16 cellular contexts compared by ENCODE assay signal in the genomic region with DNA sequence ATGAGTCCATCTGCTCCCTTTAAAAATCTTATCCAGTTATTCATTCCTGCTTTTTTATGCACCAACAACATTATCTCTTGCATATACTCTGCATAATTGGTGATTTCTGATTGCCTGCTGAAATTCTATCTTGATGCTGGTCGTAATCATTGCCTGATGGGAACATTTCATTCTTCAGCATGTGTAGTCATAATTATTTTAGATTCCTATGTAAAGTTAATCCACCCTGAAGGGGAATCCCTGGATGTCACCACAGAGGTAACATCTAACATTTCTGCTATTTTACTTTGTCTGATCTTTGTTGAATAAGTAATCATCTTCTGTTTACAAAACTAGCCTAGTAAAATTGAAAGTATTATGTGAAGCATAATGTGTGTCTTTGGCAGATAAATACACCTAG.
DNase-seq lines count a peak whose midpoint lies in the region; ATAC-seq, FAIRE-seq and TF ChIP-seq lines count a peak whose summit lies in the region.
"Had no signal": no experiment of that assay in that cellular context is flagged by ENCODE, and none has a peak within 500 bp of the region (broad histone marks: within the 10 kb centered on the region; RNA-seq: fewer than 3 reads in every experiment).

No MANE protein-coding gene starts in this region.

- ATAC-seq in GM12878, result peak; percentile 17
- no peak for ATAC-seq in stimulated activated memory B cell treated with anti-CD40 and anti-IgM and Interleukin-4, amounts not matched to agents 10 μg/mL and 1 μg/mL and 100 μg/mL, for 72 hours
- no peak for ATAC-seq in HG03095 (IDR thresholded peaks at IDR 0.05; ENCODE audit: unreplicated experiment)
- ATAC-seq: GM23338 had no signal

- no peak overlapping the region for H3K4me3 ChIP-seq in GM12878
- H3K4me3 ChIP-seq: BLaER1 treated with 17β-estradiol and CSF1 and Interleukin-3, amounts not matched to agents 10 nM and 100 nM; GM23338 had no signal

- H4K20me1 ChIP-seq in GM12878 (ENCODE audit: control insufficient read depth, insufficient read depth), result no peaks in the 10 kb centered on the region
- H4K20me1 ChIP-seq: BLaER1 treated with 17β-estradiol and CSF1 and Interleukin-3, amounts not matched to agents 10 nM and 100 nM had no signal

- no peaks in the 10 kb centered on the region for H3K27me3 ChIP-seq in GM12878 (replicated peaks in 1 of 2; ENCODE audit: control insufficient read depth in 2 of 2, insufficient read depth in 2 of 2, low read length in 1 of 2)
- H3K27me3 ChIP-seq: BLaER1 treated with 17β-estradiol and CSF1 and Interleukin-3, amounts not matched to agents 10 nM and 100 nM had no signal

- no peaks in the 10 kb centered on the region for H3K36me3 Mint-ChIP-seq in glutamatergic neuron (ENCODE audit: unreplicated experiment)
- no peaks in the 10 kb centered on the region for H3K36me3 Mint-ChIP-seq in stimulated activated memory B cell treated with anti-CD40 and anti-IgM and Interleukin-4, amounts not matched to agents 10 μg/mL and 1 μg/mL and 100 μg/mL, for 72 hours
- H3K36me3 Mint-ChIP-seq: CD4-positive, CD25-positive, alpha-beta regulatory T cell had no signal

- TF ChIP-seq CTCF in GM12878 (IDR thresholded peaks at IDR 0.05 in 2 of 3, conservative IDR thresholded peaks at IDR 0.05 in 1 of 3; ENCODE audit: control insufficient read depth in 2 of 3, extremely low read depth in 1 of 3, insufficient read depth in 1 of 3, low read depth in 3 of 3, low read length in 3 of 3), result no peak
- TF ChIP-seq CTCF in glutamatergic neuron (IDR thresholded peaks at IDR 0.05; ENCODE audit: partially characterized antibody, unreplicated experiment), result no peak

- no peak for TF ChIP-seq EP300 in GM12878 (IDR thresholded peaks at IDR 0.05; ENCODE audit: borderline replicate concordance in 1 of 2, control insufficient read depth in 1 of 2, low read depth in 2 of 2, low read length in 2 of 2)

- H3K79me2 ChIP-seq in GM12878 (ENCODE audit: control insufficient read depth, insufficient read depth, low read length), result no peaks in the 10 kb centered on the region

- no peak for TF ChIP-seq POLR2A in GM12878 (IDR thresholded peaks at IDR 0.05; ENCODE audit: low read depth, low read length)

- RAD21 ChIA-PET in GM12878 (lab: Charles Lee; ENCODE audit: unreplicated experiment), result interaction anchor here (0.8 kb wide), 1 partner anchor 20 kb away, joined by 3 read pairs; no protein-coding TSS in a partner anchor

- no peak for TF ChIP-seq RAD21 in GM12878 (IDR thresholded peaks at IDR 0.05; ENCODE audit: insufficient read depth, low read depth, low read length)

- no peak for FAIRE-seq in GM12878 (lab: Jason Lieb, UNC)
- FAIRE-seq: GM12891 had no signal

- H3K27ac Mint-ChIP-seq in glutamatergic neuron (ENCODE audit: unreplicated experiment), result no peak overlapping the region
- H3K27ac Mint-ChIP-seq in stimulated activated memory B cell treated with anti-CD40 and anti-IgM and Interleukin-4, amounts not matched to agents 10 μg/mL and 1 μg/mL and 100 μg/mL, for 72 hours, result no peak overlapping the region
- H3K27ac Mint-ChIP-seq: CD4-positive, CD25-positive, alpha-beta regulatory T cell; GM23338 had no signal

- H3K9me3 Mint-ChIP-seq in glutamatergic neuron (ENCODE audit: unreplicated experiment), result no peaks in the 10 kb centered on the region
- H3K9me3 Mint-ChIP-seq in stimulated activated memory B cell treated with anti-CD40 and anti-IgM and Interleukin-4, amounts not matched to agents 10 μg/mL and 1 μg/mL and 100 μg/mL, for 72 hours, result no peaks in the 10 kb centered on the region
- H3K9me3 Mint-ChIP-seq: GM23338 had no signal

- WGBS in GM12878 (ENCODE audit: insufficient coverage, insufficient replicate concordance, low lambda C conversion rate, missing lambda C conversion rate), result 0% methylated on average over 1 of the region's 1 CpG

- no TSS peak for BruUV-seq in GM12878 (replicated peaks; lab: Mats Ljungman, UMichigan)

- peak; percentile 5 to 22 for DNase-seq in NCI-H526 (lab: John Stamatoyannopoulos, UW)
- no peak for DNase-seq in NCI-H526 treated with DMSO at 0.1 percent for 48 hours (lab: John Stamatoyannopoulos, UW)
- no peak for DNase-seq in GM12878 (ENCODE audit: low read depth, low spot score)
- DNase-seq in fibroblast of gingiva (ENCODE audit: low read depth), result peak; percentile 27
- no peak for DNase-seq in glutamatergic neuron
- DNase-seq: 8988T; ACHN; CD4-positive, CD25-positive, alpha-beta regulatory T cell; DMS79; H7 had no signal

- H3K4me2 ChIP-seq in GM12878 (ENCODE audit: control insufficient read depth, insufficient read depth), result no peak overlapping the region
- H3K4me2 ChIP-seq: BLaER1 treated with 17β-estradiol and CSF1 and Interleukin-3, amounts not matched to agents 10 nM and 100 nM; GM23338 had no signal

- peaks cover 2% of the 10 kb centered on the region for H3K27me3 Mint-ChIP-seq in glutamatergic neuron (ENCODE audit: unreplicated experiment)
- H3K27me3 Mint-ChIP-seq in stimulated activated memory B cell treated with anti-CD40 and anti-IgM and Interleukin-4, amounts not matched to agents 10 μg/mL and 1 μg/mL and 100 μg/mL, for 72 hours, result no peaks in the 10 kb centered on the region
- H3K27me3 Mint-ChIP-seq: CD4-positive, CD25-positive, alpha-beta regulatory T cell had no signal

- CTCF ChIA-PET in GM12878 (lab: Yijun Ruan, JAX), result interaction anchor here (1.0 to 1.5 kb wide), 2 partner anchors 12 to 21 kb away, joined by 3 to 4 read pairs; no protein-coding TSS in a partner anchor

- intact Hi-C loops in GM12878 (cut with micrococcal nuclease; ENCODE audit: unreplicated experiment), result no loop called here

- in situ Hi-C loops in GM12878 (cut with MboI), result no loop called here

- no peak overlapping the region for H3K4me3 Mint-ChIP-seq in glutamatergic neuron (ENCODE audit: unreplicated experiment)
- no peak overlapping the region for H3K4me3 Mint-ChIP-seq in stimulated activated memory B cell treated with anti-CD40 and anti-IgM and Interleukin-4, amounts not matched to agents 10 μg/mL and 1 μg/mL and 100 μg/mL, for 72 hours
- H3K4me3 Mint-ChIP-seq: CD4-positive, CD25-positive, alpha-beta regulatory T cell; GM23338 had no signal

- no peaks in the 10 kb centered on the region for H3K4me1 ChIP-seq in GM12878 (ENCODE audit: control insufficient read depth, insufficient read depth, low read length)

- SMC1A ChIA-PET in GM12878 (lab: Charles Lee; ENCODE audit: uncharacterized antibody, unreplicated experiment), result interaction anchor here (1.3 to 4.6 kb wide), 4 partner anchors 11 to 61 kb away, joined by 4 to 50 read pairs (median 24); no protein-coding TSS in a partner anchor

- H2AFZ ChIP-seq in GM12878 (ENCODE audit: control insufficient read depth, low read depth, low read length), result no peak overlapping the region
- H2AFZ ChIP-seq: GM23338 had no signal

- H3K36me3 ChIP-seq in GM12878 (ENCODE audit: control insufficient read depth in 2 of 2, insufficient read depth in 2 of 2, low read length in 1 of 2), result no peaks in the 10 kb centered on the region
- H3K36me3 ChIP-seq: BLaER1 treated with 17β-estradiol and CSF1 and Interleukin-3, amounts not matched to agents 10 nM and 100 nM had no signal

- no peaks in the 10 kb centered on the region; the same call in 2 of the 3 replicates for H3K9me3 ChIP-seq in GM12878 (replicated peaks; ENCODE audit: control insufficient read depth, insufficient read depth, low read length)
- H3K9me3 ChIP-seq: BLaER1 treated with 17β-estradiol and CSF1 and Interleukin-3, amounts not matched to agents 10 nM and 100 nM had no signal

- H3K4me1 Mint-ChIP-seq in glutamatergic neuron (ENCODE audit: low read depth, unreplicated experiment), result no peaks in the 10 kb centered on the region
- H3K4me1 Mint-ChIP-seq in stimulated activated memory B cell treated with anti-CD40 and anti-IgM and Interleukin-4, amounts not matched to agents 10 μg/mL and 1 μg/mL and 100 μg/mL, for 72 hours, result no peaks in the 10 kb centered on the region
- H3K4me1 Mint-ChIP-seq: CD4-positive, CD25-positive, alpha-beta regulatory T cell had no signal

- POLR2A ChIA-PET in GM12878 (lab: Charles Lee), result interaction anchor here (1.1 kb wide), 1 partner anchor 30 kb away, joined by 4 read pairs; no protein-coding TSS in a partner anchor

- H3K27ac ChIP-seq in GM12878 (ENCODE audit: control insufficient read depth, insufficient read depth), result no peak overlapping the region
- H3K27ac ChIP-seq: BLaER1 treated with 17β-estradiol and CSF1 and Interleukin-3, amounts not matched to agents 10 nM and 100 nM; HL-60 had no signal

- no peak overlapping the region for H3K9ac ChIP-seq in GM12878 (ENCODE audit: control insufficient read depth, insufficient read depth, low read length)
- H3K9ac ChIP-seq: BLaER1 treated with 17β-estradiol and CSF1 and Interleukin-3, amounts not matched to agents 10 nM and 100 nM had no signal

TF ChIP-seq in GM12878, 131 proteins besides CTCF, POLR2A, EP300 and RAD21 (continues in another document):
- TF ChIP-seq ASH2L (IDR thresholded peaks at IDR 0.05; ENCODE audit: borderline replicate concordance, low read depth) (no peak), STAT1 (conservative IDR thresholded peaks at IDR 0.05) (no peak), RAD51 (IDR thresholded peaks at IDR 0.05) (no peak), TBL1XR1 (IDR thresholded peaks at IDR 0.05; ENCODE audit: low read depth, low read length) (no peak), EZH2 (IDR thresholded peaks at IDR 0.05; ENCODE audit: borderline replicate concordance, control insufficient read depth, low read depth, low read length) (no peak), RB1 (IDR thresholded peaks at IDR 0.05; ENCODE audit: borderline replicate concordance) (no peak), SREBF1 (IDR thresholded peaks at IDR 0.05; ENCODE audit: low read length) (no peak), RCOR1 (conservative IDR thresholded peaks at IDR 0.05; ENCODE audit: low read depth, low read length) (no peak)

Comparison
In these comparisons a context has a peak if more than half of its experiments do, and no peak if none do; other contexts are left out.
1. DNase-seq: peak in NCI-H526 (2 of 2) and fibroblast of gingiva (single experiment); none in NCI-H526 treated with DMSO at 0.1 percent for 48 hours (single experiment), GM12878 (single experiment) and glutamatergic neuron (single experiment).